In genomic region chr3:138408751-138409161, GRCh38 we compare ENCODE assay signal across 21 cellular contexts. TPM values are rescaled to one million over a fixed set of nuclear protein-coding genes. Genes with fewer than 3 reads are reported as not detected.
DNase-seq lines count a peak whose midpoint lies in the region; ATAC-seq and TF ChIP-seq lines count a peak whose summit lies in the region.
"Had no signal": no experiment of that assay in that cellular context is flagged by ENCODE, and none has a peak within 500 bp of the region (broad histone marks: within the 10 kb centered on the region; RNA-seq: fewer than 3 reads in every experiment).

No MANE protein-coding gene starts in this region.

- H3K4me3 Mint-ChIP-seq in endodermal cell = no peak overlapping the region
- H3K4me3 Mint-ChIP-seq: immature natural killer cell; naive thymus-derived CD4-positive, alpha-beta T cell had no signal

- no peak overlapping the region for H3K4me3 ChIP-seq in AG10803 (ENCODE audit: low read length)
- H3K4me3 ChIP-seq in endodermal cell (ENCODE audit: low read length) = no peak overlapping the region
- H3K4me3 ChIP-seq: lower lobe of right lung, uterus had no signal

- H3K9ac ChIP-seq in endodermal cell (ENCODE audit: extremely low read depth, low read length, poor library complexity, severe bottlenecking) = no peak overlapping the region

- no peaks in the 10 kb centered on the region for H3K9me3 ChIP-seq in endodermal cell (ENCODE audit: control insufficient read depth, low read length)
- H3K9me3 ChIP-seq: lower lobe of right lung, uterus had no signal

- WGBS in endodermal cell (ENCODE audit: insufficient coverage in 1 of 2, insufficient read length in 1 of 2), 2 experiments = 48 to 49% methylated on average over 5 to 6 of the region's 6 CpGs

- peaks cover 12% of the 10 kb centered on the region for H3K36me3 Mint-ChIP-seq in endodermal cell (ENCODE audit: low read depth)
- H3K36me3 Mint-ChIP-seq: immature natural killer cell; naive thymus-derived CD4-positive, alpha-beta T cell had no signal

- H3K36me3 ChIP-seq in endodermal cell (ENCODE audit: control insufficient read depth, insufficient read depth, low read length) = no peaks in the 10 kb centered on the region
- H3K36me3 ChIP-seq: uterus had no signal

- peaks cover 1% of the 10 kb centered on the region for H3K27me3 Mint-ChIP-seq in endodermal cell (ENCODE audit: insufficient read depth)

- no peak overlapping the region for H3K27ac Mint-ChIP-seq in endodermal cell
- H3K27ac Mint-ChIP-seq: activated T-helper 2 cell treated with anti-CD3 and anti-CD28 coated beads, Interferon-gamma antibody, Interleukin-2, Interleukin-4, amounts not matched to agents 10 μg/mL and 5 μg/mL and 100 μg/mL, durations not matched to agents 14 hours and 24 hours and 36 hours; immature natural killer cell; naive thymus-derived CD4-positive, alpha-beta T cell had no signal

- H3K27me3 ChIP-seq in endodermal cell (ENCODE audit: control insufficient read depth, insufficient read depth, low read length, poor library complexity, severe bottlenecking) = peaks cover under 1% of the 10 kb centered on the region
- H3K27me3 ChIP-seq: uterus had no signal

- H3K27ac ChIP-seq in endodermal cell (ENCODE audit: low read depth, low read length) = no peak overlapping the region
- H3K27ac ChIP-seq: HL-60, lower lobe of right lung, RWPE1, uterus had no signal

- ATAC-seq in HG03095 (IDR thresholded peaks at IDR 0.05; ENCODE audit: unreplicated experiment) = no peak
- no peak for ATAC-seq in GM21381 (IDR thresholded peaks at IDR 0.05; ENCODE audit: unreplicated experiment)
- ATAC-seq: lower lobe of right lung; naive thymus-derived CD4-positive, alpha-beta T cell had no signal

- no peak for TF ChIP-seq CTCF in AG10803 (conservative IDR thresholded peaks at IDR 0.05; ENCODE audit: low read length)
- TF ChIP-seq CTCF in endodermal cell (conservative IDR thresholded peaks at IDR 0.05) = no peak

- H3K4me1 Mint-ChIP-seq in endodermal cell = no peaks in the 10 kb centered on the region

- no peaks in the 10 kb centered on the region for H3K9me3 Mint-ChIP-seq in endodermal cell
- H3K9me3 Mint-ChIP-seq: activated T-helper 2 cell treated with anti-CD3 and anti-CD28 coated beads, Interferon-gamma antibody, Interleukin-2, Interleukin-4, amounts not matched to agents 10 μg/mL and 5 μg/mL and 100 μg/mL, durations not matched to agents 14 hours and 24 hours and 36 hours; immature natural killer cell; naive thymus-derived CD4-positive, alpha-beta T cell had no signal

- no peaks in the 10 kb centered on the region for H3K4me1 ChIP-seq in endodermal cell (ENCODE audit: control insufficient read depth, insufficient read depth, low read length)
- H3K4me1 ChIP-seq: lower lobe of right lung, uterus had no signal

- DNase-seq in AG10803 (ENCODE audit: low read depth) (peak; percentile 38), LHCN-M2 (ENCODE audit: low read depth) (peak; percentile 84), endodermal cell (peak; percentile 59), middle frontal gyrus (ENCODE audit: extremely low spot score, low spot score) (peak; percentile 37), NCI-H510A (lab: John Stamatoyannopoulos, UW) (no peak)
- no peak for DNase-seq in activated CD4-positive, alpha-beta T cell treated with anti-CD3 and anti-CD28 coated beads, Interleukin-2, amount 50 U/mL, for 48 hours
- DNase-seq: activated CD4-positive, alpha-beta T cell treated with anti-CD3 and anti-CD28 coated beads for 4 hours; immature natural killer cell; KBM-7; lower lobe of right lung; naive thymus-derived CD4-positive, alpha-beta T cell; NCI-H1048; NCI-H2081; small intestine; uterus had no signal

RNA-seq across cellular contexts. Expression of gene ESYT3, which starts 25.7 kb away (rescaled TPM):
- total RNA-seq in LHCN-M2 (2014; rRNA removed) (0.90 and 1.0 TPM in 2 replicates), endodermal cell (10 to 100 TPM in 1 of 2 donors, 1 to 10 TPM in 1; 7.7 to 10.2 TPM)
- 0.23 TPM for polyA plus RNA-seq in LHCN-M2 (2012)
- 1.5 TPM for polyA plus RNA-seq in endodermal cell (2013, experiment 1 of 2)
- polyA plus RNA-seq in endodermal cell (2013, experiment 2 of 2) = 0.70 TPM
- total RNA-seq: G401 had no signal
- polyA plus RNA-seq: immature natural killer cell had no signal

Comparison
In these comparisons a context has a peak if more than half of its experiments do, and no peak if none do; other contexts are left out.
1. DNase-seq: peak in AG10803 (single experiment), LHCN-M2 (single experiment), endodermal cell (single experiment) and middle frontal gyrus (single experiment); none in activated CD4-positive, alpha-beta T cell treated with anti-CD3 and anti-CD28 coated beads, Interleukin-2, amount 50 U/mL, for 48 hours (0 of 2) and NCI-H510A (single experiment).